Comparison of ENCODE assay signal across 25 cellular contexts in the genomic region with DNA sequence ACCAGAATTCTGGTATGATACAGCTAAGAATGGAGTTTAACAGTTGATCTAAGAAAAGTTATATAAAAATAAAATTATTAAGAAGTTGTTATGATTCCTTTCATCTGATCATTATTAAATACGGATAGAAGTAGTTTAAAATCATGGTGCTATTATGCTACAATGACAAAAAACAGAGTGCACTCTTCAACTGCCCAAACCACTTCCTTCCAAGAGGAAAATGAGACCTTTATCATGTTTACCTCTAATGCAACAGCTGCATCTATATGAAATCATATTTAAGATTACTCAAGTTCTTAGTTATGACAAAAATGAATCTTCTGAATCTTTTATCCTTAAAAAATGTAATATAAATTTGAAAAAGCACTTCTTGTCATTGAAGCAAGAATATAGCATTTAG.
"Had no signal": no experiment of that assay in that cellular context is flagged by ENCODE, and none has a peak within 500 bp of the region (broad histone marks: within the 10 kb centered on the region; RNA-seq: fewer than 3 reads in every experiment).

No MANE protein-coding gene starts in this region.

- H3K36me3 ChIP-seq: brain microvascular endothelial cell had no signal

- ATAC-seq: activated CD4-positive, alpha-beta T cell treated with anti-CD3 and anti-CD28 coated beads for 36 hours; activated CD8-positive, alpha-beta memory T cell treated with anti-CD3 and anti-CD28 coated beads, Interleukin-2, amount 10 ng/mL, durations not matched to agents 7 days and 5 days; activated CD8-positive, alpha-beta T cell treated with anti-CD3 and anti-CD28 coated beads, Interleukin-2, amount 10 ng/mL, durations not matched to agents 7 days and 5 days; esophagus mucosa; T-helper 17 cell had no signal

- H3K4me3 ChIP-seq: coronary artery, dorsolateral prefrontal cortex had no signal

- H3K27ac ChIP-seq: brain microvascular endothelial cell, coronary artery, dorsolateral prefrontal cortex had no signal

- H3K27me3 ChIP-seq: brain microvascular endothelial cell, dorsolateral prefrontal cortex had no signal

- DNase-seq: activated CD4-positive, alpha-beta memory T cell treated with anti-CD3 and anti-CD28 coated beads for 36 hours; activated CD4-positive, alpha-beta T cell treated with anti-CD3 and anti-CD28 coated beads for 36 hours; activated CD4-positive, alpha-beta T cell treated with anti-CD3 and anti-CD28 coated beads, Interleukin-2, amount 10 ng/mL, durations not matched to agents 24 days and 14 days; activated CD4-positive, CD25-positive, alpha-beta regulatory T cell; activated CD4-positive, CD25-positive, alpha-beta regulatory T cell treated with anti-CD3 and anti-CD28 coated beads, Interleukin-2, amount 50 U/mL, for 72 hours; activated CD8-positive, alpha-beta memory T cell treated with anti-CD3 and anti-CD28 coated beads, Interleukin-2, amount 10 ng/mL, durations not matched to agents 7 days and 5 days; activated CD8-positive, alpha-beta memory T cell treated with anti-CD3 and anti-CD28 coated beads, Interleukin-2, amount 50 U/mL, for 4 hours; activated CD8-positive, alpha-beta T cell treated with anti-CD3 and anti-CD28 coated beads, Interleukin-2, amount 10 ng/mL, durations not matched to agents 7 days and 5 days; activated gamma-delta T cell; activated naive CD4-positive, alpha-beta T cell; activated naive CD4-positive, alpha-beta T cell treated with anti-CD3 and anti-CD28 coated beads, Interleukin-2, amount 10 ng/mL, durations not matched to agents 7 days and 5 days; activated naive CD8-positive, alpha-beta T cell treated with anti-CD3 and anti-CD28 coated beads, Interleukin-2, amount 10 ng/mL, durations not matched to agents 7 days and 5 days; activated T-cell treated with anti-CD3 and anti-CD28 coated beads, Interleukin-2, amount 50 U/mL, for 1 hour; activated T-cell treated with anti-CD3 and anti-CD28 coated beads, Interleukin-2, amount 50 U/mL, for 48 hours; amniotic stem cell; anterior cingulate cortex; brain microvascular endothelial cell; dorsolateral prefrontal cortex; effector memory CD4-positive, alpha-beta T cell; endodermal cell; foreskin fibroblast; head of caudate nucleus; T-helper 17 cell had no signal
